2 cellular contexts compared by ENCODE assay signal in the genomic region with DNA sequence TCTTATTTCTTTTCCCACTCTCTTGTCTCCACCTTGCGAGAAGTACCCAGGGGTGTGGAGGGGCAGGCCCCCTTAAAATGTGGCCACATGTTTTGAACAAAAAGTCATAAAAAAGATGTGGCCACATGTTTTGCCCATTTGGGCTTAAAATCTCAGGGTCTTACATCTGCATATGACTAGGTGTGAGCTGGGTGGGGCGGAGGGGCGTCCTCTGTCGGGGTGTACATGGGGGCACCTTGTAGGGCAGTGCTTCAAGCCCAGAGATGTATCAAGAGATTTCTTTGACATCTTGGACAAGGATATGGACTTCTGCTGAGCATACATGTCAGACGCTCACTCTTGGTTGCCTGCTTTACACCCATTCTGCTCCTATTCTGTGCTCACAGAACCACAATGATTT.
TF ChIP-seq lines count a peak whose summit lies in the region.

No MANE protein-coding gene starts in this region.

TF ChIP-seq in HepG2, 621 proteins besides CTCF, POLR2A, EP300 and RAD21:
- TF ChIP-seq TMF1 (CRISPR knock-in tag; IDR thresholded peaks at IDR 0.05; ENCODE audit: low read depth) (no peak), ZNF282 (IDR thresholded peaks at IDR 0.05; ENCODE audit: partially characterized antibody) (no peak), KAT8 (CRISPR knock-in tag; IDR thresholded peaks at IDR 0.05) (no peak), TP53 (CRISPR knock-in tag; conservative IDR thresholded peaks at IDR 0.05) (no peak)
- TF ChIP-seq, protein P1, sequence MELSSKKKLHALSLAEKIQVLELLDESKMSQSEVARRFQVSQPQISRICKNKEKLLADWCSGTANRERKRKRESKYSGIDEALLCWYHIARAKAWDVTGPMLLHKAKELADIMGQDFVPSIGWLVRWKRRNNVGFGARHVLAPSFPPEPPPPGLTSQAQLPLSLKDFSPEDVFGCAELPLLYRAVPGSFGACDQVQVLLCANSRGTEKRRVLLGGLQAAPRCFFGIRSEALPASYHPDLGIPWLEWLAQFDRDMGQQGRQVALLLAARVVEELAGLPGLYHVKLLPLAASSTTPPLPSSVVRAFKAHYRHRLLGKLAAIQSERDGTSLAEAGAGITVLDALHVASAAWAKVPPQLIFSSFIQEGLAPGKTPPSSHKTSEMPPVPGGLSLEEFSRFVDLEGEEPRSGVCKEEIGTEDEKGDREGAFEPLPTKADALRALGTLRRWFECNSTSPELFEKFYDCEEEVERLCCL (CRISPR knock-in tag; IDR thresholded peaks at IDR 0.05; ENCODE audit: borderline replicate concordance), result no peak
TF ChIP-seq in HepG2: peak in this region for 0.

TF ChIP-seq in K562, 482 proteins besides CTCF, POLR2A, EP300 and RAD21:
- TF ChIP-seq, protein P2, sequence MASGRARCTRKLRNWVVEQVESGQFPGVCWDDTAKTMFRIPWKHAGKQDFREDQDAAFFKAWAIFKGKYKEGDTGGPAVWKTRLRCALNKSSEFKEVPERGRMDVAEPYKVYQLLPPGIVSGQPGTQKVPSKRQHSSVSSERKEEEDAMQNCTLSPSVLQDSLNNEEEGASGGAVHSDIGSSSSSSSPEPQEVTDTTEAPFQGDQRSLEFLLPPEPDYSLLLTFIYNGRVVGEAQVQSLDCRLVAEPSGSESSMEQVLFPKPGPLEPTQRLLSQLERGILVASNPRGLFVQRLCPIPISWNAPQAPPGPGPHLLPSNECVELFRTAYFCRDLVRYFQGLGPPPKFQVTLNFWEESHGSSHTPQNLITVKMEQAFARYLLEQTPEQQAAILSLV (tag; IDR thresholded peaks at IDR 0.05), result no peak
- TF ChIP-seq KDM1A (IDR thresholded peaks at IDR 0.05) (no peak), PHF20 (IDR thresholded peaks at IDR 0.05; ENCODE audit: partially characterized antibody) (no peak), HDAC1 (IDR thresholded peaks at IDR 0.05) (no peak), GTF2F1 (IDR thresholded peaks at IDR 0.05; ENCODE audit: low read depth, low read length) (no peak)
- TF ChIP-seq, protein P3, sequence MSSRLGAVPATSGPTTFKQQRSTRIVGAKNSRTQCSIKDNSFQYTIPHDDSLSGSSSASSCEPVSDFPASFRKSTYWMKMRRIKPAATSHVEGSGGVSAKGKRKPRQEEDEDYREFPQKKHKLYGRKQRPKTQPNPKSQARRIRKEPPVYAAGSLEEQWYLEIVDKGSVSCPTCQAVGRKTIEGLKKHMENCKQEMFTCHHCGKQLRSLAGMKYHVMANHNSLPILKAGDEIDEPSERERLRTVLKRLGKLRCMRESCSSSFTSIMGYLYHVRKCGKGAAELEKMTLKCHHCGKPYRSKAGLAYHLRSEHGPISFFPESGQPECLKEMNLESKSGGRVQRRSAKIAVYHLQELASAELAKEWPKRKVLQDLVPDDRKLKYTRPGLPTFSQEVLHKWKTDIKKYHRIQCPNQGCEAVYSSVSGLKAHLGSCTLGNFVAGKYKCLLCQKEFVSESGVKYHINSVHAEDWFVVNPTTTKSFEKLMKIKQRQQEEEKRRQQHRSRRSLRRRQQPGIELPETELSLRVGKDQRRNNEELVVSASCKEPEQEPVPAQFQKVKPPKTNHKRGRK (tag; IDR thresholded peaks at IDR 0.05), result peak; percentile 44; the same call in 1 of the 2 replicates
- TF ChIP-seq, protein P4, sequence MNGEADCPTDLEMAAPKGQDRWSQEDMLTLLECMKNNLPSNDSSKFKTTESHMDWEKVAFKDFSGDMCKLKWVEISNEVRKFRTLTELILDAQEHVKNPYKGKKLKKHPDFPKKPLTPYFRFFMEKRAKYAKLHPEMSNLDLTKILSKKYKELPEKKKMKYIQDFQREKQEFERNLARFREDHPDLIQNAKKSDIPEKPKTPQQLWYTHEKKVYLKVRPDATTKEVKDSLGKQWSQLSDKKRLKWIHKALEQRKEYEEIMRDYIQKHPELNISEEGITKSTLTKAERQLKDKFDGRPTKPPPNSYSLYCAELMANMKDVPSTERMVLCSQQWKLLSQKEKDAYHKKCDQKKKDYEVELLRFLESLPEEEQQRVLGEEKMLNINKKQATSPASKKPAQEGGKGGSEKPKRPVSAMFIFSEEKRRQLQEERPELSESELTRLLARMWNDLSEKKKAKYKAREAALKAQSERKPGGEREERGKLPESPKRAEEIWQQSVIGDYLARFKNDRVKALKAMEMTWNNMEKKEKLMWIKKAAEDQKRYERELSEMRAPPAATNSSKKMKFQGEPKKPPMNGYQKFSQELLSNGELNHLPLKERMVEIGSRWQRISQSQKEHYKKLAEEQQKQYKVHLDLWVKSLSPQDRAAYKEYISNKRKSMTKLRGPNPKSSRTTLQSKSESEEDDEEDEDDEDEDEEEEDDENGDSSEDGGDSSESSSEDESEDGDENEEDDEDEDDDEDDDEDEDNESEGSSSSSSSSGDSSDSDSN (IDR thresholded peaks at IDR 0.05; ENCODE audit: borderline replicate concordance in 1 of 2, low read depth in 2 of 2, low read length in 2 of 2), result no peak
